In genomic region chr17:36657763-36658490, GRCh38 we compare ENCODE assay signal across 8 cellular contexts. TPM values are rescaled to one million over a fixed set of nuclear protein-coding genes. Genes with fewer than 3 reads are reported as not detected.
DNase-seq lines count a peak whose midpoint lies in the region; ATAC-seq, FAIRE-seq and TF ChIP-seq lines count a peak whose summit lies in the region.

No MANE protein-coding gene starts in this region.

- DNase-seq in AG09319 (ENCODE audit: extremely low read depth, low read depth) (no peak), H7 (peak; percentile 91), astrocyte of the hippocampus (ENCODE audit: low read depth, low spot score) (peak; percentile 25), kidney (no peak), thoracic aorta (ENCODE audit: low spot score) (no peak)

- H3K4me1 ChIP-seq in kidney (ENCODE audit: control insufficient read depth in 1 of 2, insufficient read depth in 1 of 2, low read depth in 1 of 2, low read length in 2 of 2) = peaks cover 0 to 5% of the 10 kb centered on the region in 2 donors
- peaks cover 3 to 8% of the 10 kb centered on the region in 2 donors for H3K4me1 ChIP-seq in thoracic aorta (ENCODE audit: control insufficient read depth in 1 of 2, low read depth in 2 of 2)

- H3K27ac ChIP-seq in kidney (ENCODE audit: low read depth in 2 of 2, low read length in 2 of 2) (no peak overlapping the region), thoracic aorta (no peak overlapping the region)

- H3K4me3 ChIP-seq in H7 (ENCODE audit: insufficient read depth, low read depth, low read length) = peak overlapping the region; percentile 65
- peak overlapping the region; percentile 34 to 41 for H3K4me3 ChIP-seq in kidney (ENCODE audit: low read length in 2 of 2)
- peak overlapping the region; percentile 70 for H3K4me3 ChIP-seq in thoracic aorta

- H3K9ac ChIP-seq in kidney (ENCODE audit: low read length in 2 of 2) = no peak overlapping the region

- H3K36me3 ChIP-seq in H7 (replicated peaks; ENCODE audit: control insufficient read depth, insufficient read depth, low read length) (no peaks in the 10 kb centered on the region), kidney (ENCODE audit: control insufficient read depth in 1 of 2, insufficient read depth in 2 of 2, low read length in 2 of 2) (no peaks in the 10 kb centered on the region), thoracic aorta (no peaks in the 10 kb centered on the region)

- no peak for FAIRE-seq in kidney (lab: Jason Lieb, UNC)

- peaks cover 11% of the 10 kb centered on the region for H3K27me3 ChIP-seq in H7 (ENCODE audit: control insufficient read depth, insufficient read depth, low read length)
- H3K27me3 ChIP-seq in thoracic aorta (replicated peaks; ENCODE audit: insufficient read depth) = no peaks in the 10 kb centered on the region

- ATAC-seq in thoracic aorta (ENCODE audit: insufficient number of reproducible peaks, low FRiP score, low read depth) (no peak), HG02623 (IDR thresholded peaks at IDR 0.05; ENCODE audit: unreplicated experiment) (no peak), GM19351 (IDR thresholded peaks at IDR 0.05; ENCODE audit: unreplicated experiment) (no peak), esophagus mucosa (no peak)

- peak; percentile 15 for TF ChIP-seq CTCF in AG09319 (IDR thresholded peaks at IDR 0.05; ENCODE audit: low read depth, low read length)
- TF ChIP-seq CTCF in kidney (IDR thresholded peaks at IDR 0.05; ENCODE audit: borderline replicate concordance, extremely low read depth, insufficient read depth) = no peak
- no peak for TF ChIP-seq CTCF in thoracic aorta (IDR thresholded peaks at IDR 0.05)

- H3K9me3 ChIP-seq in kidney (ENCODE audit: control insufficient read depth in 1 of 2, low read length in 2 of 2) = no peaks in the 10 kb centered on the region
- H3K9me3 ChIP-seq in thoracic aorta = no peaks in the 10 kb centered on the region

- intact Hi-C loops in kidney (cut with DNase I) = no loop called here

RNA-seq across cellular contexts. Expression of gene MRM1, which starts 56.5 kb away (rescaled TPM):
- 19.3 and 24.8 TPM in 2 replicates for total RNA-seq in H7 (2014; rRNA removed; shearing (Covaris generic))
- 8.3 TPM for total RNA-seq in kidney
- polyA plus RNA-seq in kidney (ENCODE audit: insufficient read depth, low read depth, low replicate concordance) = 12.4 TPM
- total RNA-seq in thoracic aorta = 1 to 10 TPM; 3.8 to 3.9 TPM
- 4.8 TPM for total RNA-seq in esophagus mucosa

Comparison
In these comparisons a context has a peak if more than half of its experiments do, and no peak if none do; other contexts are left out.
1. DNase-seq: peak in H7 (single experiment) and astrocyte of the hippocampus (single experiment); none in AG09319 (single experiment), kidney (single experiment) and thoracic aorta (single experiment).
2. Peak in every context shown above with its lines, with median percentiles within 50 percentile points of each other: H3K4me3 ChIP-seq.